ENCODE assay signal across 1 cellular context in the genomic region with DNA sequence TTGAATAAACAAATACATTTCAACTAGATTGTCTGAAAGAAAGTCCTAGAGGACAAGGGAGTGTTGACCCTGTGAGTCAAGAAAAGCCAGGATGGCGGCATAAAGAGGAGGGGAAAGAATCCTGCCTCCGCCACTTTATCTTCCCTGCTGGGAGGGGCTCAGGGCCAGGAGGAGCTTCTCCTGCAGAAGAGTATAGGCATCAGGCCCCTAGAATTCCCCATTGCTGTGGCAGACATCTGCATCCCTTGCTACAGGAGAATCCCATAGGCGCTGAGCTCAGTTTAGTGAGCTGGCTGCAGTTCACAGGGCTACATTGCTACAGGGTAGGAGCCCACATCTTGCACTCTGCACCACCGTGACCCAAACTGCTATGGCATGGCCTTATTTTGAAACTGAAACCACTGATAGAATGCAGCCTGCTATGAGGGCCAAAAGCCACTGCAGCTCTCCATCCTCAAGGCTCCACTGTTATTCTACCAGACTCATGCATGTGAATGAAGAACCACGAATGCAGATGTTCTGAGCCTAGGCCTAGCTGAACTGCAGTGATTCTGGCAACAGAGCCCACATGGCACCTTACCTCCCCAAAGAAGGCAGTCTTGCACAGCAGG.
TF ChIP-seq lines count a peak whose summit lies in the region.

No MANE protein-coding gene starts in this region.

TF ChIP-seq in GM23338, 12 proteins besides CTCF, POLR2A, EP300 and RAD21 (continued from another document):
- TF ChIP-seq, protein P1, sequence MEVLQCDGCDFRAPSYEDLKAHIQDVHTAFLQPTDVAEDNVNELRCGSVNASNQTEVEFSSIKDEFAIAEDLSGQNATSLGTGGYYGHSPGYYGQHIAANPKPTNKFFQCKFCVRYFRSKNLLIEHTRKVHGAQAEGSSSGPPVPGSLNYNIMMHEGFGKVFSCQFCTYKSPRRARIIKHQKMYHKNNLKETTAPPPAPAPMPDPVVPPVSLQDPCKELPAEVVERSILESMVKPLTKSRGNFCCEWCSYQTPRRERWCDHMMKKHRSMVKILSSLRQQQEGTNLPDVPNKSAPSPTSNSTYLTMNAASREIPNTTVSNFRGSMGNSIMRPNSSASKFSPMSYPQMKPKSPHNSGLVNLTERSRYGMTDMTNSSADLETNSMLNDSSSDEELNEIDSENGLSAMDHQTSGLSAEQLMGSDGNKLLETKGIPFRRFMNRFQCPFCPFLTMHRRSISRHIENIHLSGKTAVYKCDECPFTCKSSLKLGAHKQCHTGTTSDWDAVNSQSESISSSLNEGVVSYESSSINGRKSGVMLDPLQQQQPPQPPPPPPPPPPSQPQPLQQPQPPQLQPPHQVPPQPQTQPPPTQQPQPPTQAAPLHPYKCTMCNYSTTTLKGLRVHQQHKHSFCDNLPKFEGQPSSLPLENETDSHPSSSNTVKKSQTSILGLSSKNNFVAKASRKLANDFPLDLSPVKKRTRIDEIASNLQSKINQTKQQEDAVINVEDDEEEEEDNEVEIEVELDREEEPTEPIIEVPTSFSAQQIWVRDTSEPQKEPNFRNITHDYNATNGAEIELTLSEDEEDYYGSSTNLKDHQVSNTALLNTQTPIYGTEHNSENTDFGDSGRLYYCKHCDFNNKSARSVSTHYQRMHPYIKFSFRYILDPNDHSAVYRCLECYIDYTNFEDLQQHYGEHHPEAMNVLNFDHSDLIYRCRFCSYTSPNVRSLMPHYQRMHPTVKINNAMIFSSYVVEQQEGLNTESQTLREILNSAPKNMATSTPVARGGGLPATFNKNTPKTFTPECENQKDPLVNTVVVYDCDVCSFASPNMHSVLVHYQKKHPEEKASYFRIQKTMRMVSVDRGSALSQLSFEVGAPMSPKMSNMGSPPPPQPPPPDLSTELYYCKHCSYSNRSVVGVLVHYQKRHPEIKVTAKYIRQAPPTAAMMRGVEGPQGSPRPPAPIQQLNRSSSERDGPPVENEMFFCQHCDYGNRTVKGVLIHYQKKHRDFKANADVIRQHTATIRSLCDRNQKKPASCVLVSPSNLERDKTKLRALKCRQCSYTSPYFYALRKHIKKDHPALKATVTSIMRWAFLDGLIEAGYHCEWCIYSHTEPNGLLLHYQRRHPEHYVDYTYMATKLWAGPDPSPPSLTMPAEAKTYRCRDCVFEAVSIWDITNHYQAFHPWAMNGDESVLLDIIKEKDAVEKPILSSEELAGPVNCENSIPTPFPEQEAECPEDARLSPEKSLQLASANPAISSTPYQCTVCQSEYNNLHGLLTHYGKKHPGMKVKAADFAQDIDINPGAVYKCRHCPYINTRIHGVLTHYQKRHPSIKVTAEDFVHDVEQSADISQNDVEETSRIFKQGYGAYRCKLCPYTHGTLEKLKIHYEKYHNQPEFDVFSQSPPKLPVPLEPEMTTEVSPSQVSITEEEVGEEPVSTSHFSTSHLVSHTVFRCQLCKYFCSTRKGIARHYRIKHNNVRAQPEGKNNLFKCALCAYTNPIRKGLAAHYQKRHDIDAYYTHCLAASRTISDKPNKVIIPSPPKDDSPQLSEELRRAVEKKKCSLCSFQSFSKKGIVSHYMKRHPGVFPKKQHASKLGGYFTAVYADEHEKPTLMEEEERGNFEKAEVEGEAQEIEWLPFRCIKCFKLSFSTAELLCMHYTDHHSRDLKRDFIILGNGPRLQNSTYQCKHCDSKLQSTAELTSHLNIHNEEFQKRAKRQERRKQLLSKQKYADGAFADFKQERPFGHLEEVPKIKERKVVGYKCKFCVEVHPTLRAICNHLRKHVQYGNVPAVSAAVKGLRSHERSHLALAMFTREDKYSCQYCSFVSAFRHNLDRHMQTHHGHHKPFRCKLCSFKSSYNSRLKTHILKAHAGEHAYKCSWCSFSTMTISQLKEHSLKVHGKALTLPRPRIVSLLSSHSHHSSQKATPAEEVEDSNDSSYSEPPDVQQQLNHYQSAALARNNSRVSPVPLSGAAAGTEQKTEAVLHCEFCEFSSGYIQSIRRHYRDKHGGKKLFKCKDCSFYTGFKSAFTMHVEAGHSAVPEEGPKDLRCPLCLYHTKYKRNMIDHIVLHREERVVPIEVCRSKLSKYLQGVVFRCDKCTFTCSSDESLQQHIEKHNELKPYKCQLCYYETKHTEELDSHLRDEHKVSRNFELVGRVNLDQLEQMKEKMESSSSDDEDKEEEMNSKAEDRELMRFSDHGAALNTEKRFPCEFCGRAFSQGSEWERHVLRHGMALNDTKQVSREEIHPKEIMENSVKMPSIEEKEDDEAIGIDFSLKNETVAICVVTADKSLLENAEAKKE (CRISPR knock-in tag; IDR thresholded peaks at IDR 0.05), result peak; percentile 1; the same call in 1 of the 2 replicates
- TF ChIP-seq EZH2phosphoT487 (IDR thresholded peaks at IDR 0.05; ENCODE audit: unreplicated experiment) (no peak), ZNF114 (CRISPR knock-in tag; IDR thresholded peaks at IDR 0.05) (no peak), ZNF331 (CRISPR knock-in tag; IDR thresholded peaks at IDR 0.05; ENCODE audit: low read depth) (no peak)
- TF ChIP-seq, protein P2, sequence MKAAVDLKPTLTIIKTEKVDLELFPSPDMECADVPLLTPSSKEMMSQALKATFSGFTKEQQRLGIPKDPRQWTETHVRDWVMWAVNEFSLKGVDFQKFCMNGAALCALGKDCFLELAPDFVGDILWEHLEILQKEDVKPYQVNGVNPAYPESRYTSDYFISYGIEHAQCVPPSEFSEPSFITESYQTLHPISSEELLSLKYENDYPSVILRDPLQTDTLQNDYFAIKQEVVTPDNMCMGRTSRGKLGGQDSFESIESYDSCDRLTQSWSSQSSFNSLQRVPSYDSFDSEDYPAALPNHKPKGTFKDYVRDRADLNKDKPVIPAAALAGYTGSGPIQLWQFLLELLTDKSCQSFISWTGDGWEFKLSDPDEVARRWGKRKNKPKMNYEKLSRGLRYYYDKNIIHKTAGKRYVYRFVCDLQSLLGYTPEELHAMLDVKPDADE (IDR thresholded peaks at IDR 0.05), result no peak
TF ChIP-seq in GM23338: peak in this region for 1.
